Comparison of ENCODE assay signal across 8 cellular contexts in the genomic region with DNA sequence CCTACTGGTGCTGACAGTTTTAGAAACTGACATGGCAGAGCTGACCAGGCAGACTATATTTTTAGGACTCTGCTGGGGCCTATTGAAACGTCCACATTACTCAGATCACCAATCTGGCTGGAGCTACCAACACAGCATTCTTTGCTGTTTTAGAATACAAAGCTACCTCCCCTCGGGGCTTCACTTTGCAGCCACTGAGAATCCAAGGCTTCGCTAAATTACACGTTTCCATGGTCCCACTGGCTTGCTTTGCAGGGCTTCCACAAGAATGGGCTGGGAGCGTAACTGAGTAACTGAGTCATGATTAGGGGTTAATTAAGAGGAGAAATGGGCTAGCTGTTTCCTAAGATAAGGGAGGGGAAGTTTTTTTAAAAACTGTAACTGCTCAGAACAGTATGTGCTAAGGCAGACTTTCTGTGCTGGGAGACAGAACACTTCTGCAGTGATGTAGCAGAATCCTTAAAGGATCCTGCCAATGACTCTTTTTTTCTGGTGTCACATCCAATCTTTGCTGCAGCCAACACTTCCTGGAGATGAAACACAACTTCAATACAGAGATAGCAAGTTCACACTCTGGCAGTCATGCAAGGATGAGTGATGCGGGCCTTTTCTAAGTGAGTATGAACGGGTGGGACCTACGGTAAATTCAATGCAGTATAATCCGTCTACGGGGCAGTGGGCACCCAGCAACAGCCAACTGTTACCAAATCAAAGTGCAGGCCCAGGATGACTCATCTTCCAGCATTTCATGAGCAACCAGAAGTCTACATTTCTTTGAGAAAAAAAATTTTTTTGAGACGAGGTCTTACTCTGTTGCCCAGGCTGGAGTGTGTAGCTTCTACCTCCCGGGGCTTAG. TPM values are rescaled to one million over a fixed set of nuclear protein-coding genes. Genes with fewer than 3 reads are reported as not detected.
A peak's percentile ranks its signal among the peaks of the same experiment; 100 is the strongest.
DNase-seq lines count a peak whose midpoint lies in the region; ATAC-seq and TF ChIP-seq lines count a peak whose summit lies in the region.

No MANE protein-coding gene starts in this region.

- H3K9me3 ChIP-seq in ectodermal cell (ENCODE audit: control insufficient read depth, low read length): no peaks in the 10 kb centered on the region

- no peak overlapping the region for H3K4me3 ChIP-seq in ectodermal cell (ENCODE audit: insufficient read depth, low read depth, low read length)

- H3K36me3 Mint-ChIP-seq in neural crest cell (ENCODE audit: low read depth): peaks cover 19% of the 10 kb centered on the region

- H3K9me3 Mint-ChIP-seq in neural crest cell: no peaks in the 10 kb centered on the region

- no peak for TF ChIP-seq CTCF in neural crest cell (conservative IDR thresholded peaks at IDR 0.05)

- no peaks in the 10 kb centered on the region for H3K36me3 ChIP-seq in ectodermal cell (ENCODE audit: control insufficient read depth, insufficient read depth, low read length)

- 75 to 81% methylated on average over 12 of the region's 12 CpGs for WGBS in ectodermal cell, 2 experiments

- H3K27ac Mint-ChIP-seq in neural crest cell (ENCODE audit: unreplicated experiment): peak overlapping the region; percentile 24

- H3K4me1 ChIP-seq in ectodermal cell (ENCODE audit: control insufficient read depth, insufficient read depth, low read length): no peaks in the 10 kb centered on the region

- ATAC-seq in HG03571 (IDR thresholded peaks at IDR 0.05; ENCODE audit: unreplicated experiment) (no peak), HG03095 (IDR thresholded peaks at IDR 0.05; ENCODE audit: unreplicated experiment) (no peak)

- no peaks in the 10 kb centered on the region for H3K27me3 Mint-ChIP-seq in neural crest cell (ENCODE audit: low read depth)

- peak overlapping the region; percentile 11 for H3K27ac ChIP-seq in ectodermal cell (ENCODE audit: insufficient read depth, low read depth, low read length, poor library complexity, severe bottlenecking)

- DNase-seq in Ammon's horn (ENCODE audit: low spot score) (peak; percentile 35), LHCN-M2 (ENCODE audit: low read depth) (peak; percentile 80), neural crest cell (ENCODE audit: low read depth, low spot score) (no peak), NCI-H69 (lab: John Stamatoyannopoulos, UW) (no peak)
- DNase-seq in NK-92 treated with Interleukin-12 subunit alpha and Interleukin-12 subunit beta, amount 100 ng/mL, for 24 hours (lab: John Stamatoyannopoulos, UW): no peak

- H3K4me3 Mint-ChIP-seq in neural crest cell: no peak overlapping the region

- peaks cover 13% of the 10 kb centered on the region for H3K4me1 Mint-ChIP-seq in neural crest cell

- H3K27me3 ChIP-seq in ectodermal cell (ENCODE audit: control insufficient read depth, insufficient read depth, low read length, poor library complexity, severe bottlenecking): no peaks in the 10 kb centered on the region

RNA-seq across cellular contexts. Expression of gene NDUFS5, which starts 21.5 kb away (rescaled TPM):
- total RNA-seq in LHCN-M2 (2014; rRNA removed) (124 and 236 TPM in 2 replicates), neural crest cell (237 and 256 TPM in 2 replicates)
- 317 TPM for polyA plus RNA-seq in LHCN-M2 (2012)
- polyA plus RNA-seq in ectodermal cell (2013, experiment 1 of 4): 378 TPM
- polyA plus RNA-seq in ectodermal cell (2013, experiment 2 of 4): 374 TPM
- polyA plus RNA-seq in ectodermal cell (2013, experiment 3 of 4): 356 TPM
- 399 TPM for polyA plus RNA-seq in ectodermal cell (2013, experiment 4 of 4)

RNA-seq across cellular contexts. Expression of gene AKIRIN1, which starts 56.5 kb away (rescaled TPM):
- total RNA-seq in LHCN-M2 (2014; rRNA removed) (52.4 and 52.6 TPM in 2 replicates), neural crest cell (93.3 and 97.9 TPM in 2 replicates)
- 27.0 TPM for polyA plus RNA-seq in LHCN-M2 (2012)
- polyA plus RNA-seq in ectodermal cell (2013, experiment 1 of 4): 121 TPM
- polyA plus RNA-seq in ectodermal cell (2013, experiment 2 of 4): 142 TPM
- polyA plus RNA-seq in ectodermal cell (2013, experiment 3 of 4): 96.2 TPM
- polyA plus RNA-seq in ectodermal cell (2013, experiment 4 of 4): 106 TPM

Comparison
In these comparisons a context has a peak if more than half of its experiments do, and no peak if none do; other contexts are left out.
1. DNase-seq: peak in Ammon's horn (single experiment) and LHCN-M2 (single experiment); none in neural crest cell (single experiment), NCI-H69 (single experiment) and NK-92 treated with Interleukin-12 subunit alpha and Interleukin-12 subunit beta, amount 100 ng/mL, for 24 hours (single experiment).